Comparison of ENCODE assay signal across 8 cellular contexts in the genomic region with DNA sequence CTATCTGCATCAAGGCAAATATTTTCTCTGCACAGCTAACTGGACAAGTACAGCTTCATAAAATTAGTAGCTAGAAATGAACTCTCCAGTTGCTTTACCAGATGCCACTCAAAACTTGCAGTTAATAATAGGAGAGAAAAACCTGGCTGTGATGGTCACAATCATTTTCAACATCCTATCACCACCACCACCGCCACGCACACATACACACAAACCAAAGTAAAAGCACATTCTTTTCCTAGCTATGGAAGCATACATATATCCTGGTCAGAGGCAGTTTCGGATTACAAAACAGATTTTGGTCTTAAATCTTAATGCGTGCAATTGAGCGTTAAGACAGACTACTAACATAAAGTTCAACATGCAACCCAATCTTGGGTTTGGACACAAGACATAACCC. TPM values are rescaled to one million over a fixed set of nuclear protein-coding genes. Genes with fewer than 3 reads are reported as not detected.
DNase-seq lines count a peak whose midpoint lies in the region; ATAC-seq and TF ChIP-seq lines count a peak whose summit lies in the region.

No MANE protein-coding gene starts in this region.

- POLR2A ChIA-PET in T-cell (lab: Charles Lee) (interaction anchor here in 1 of 2 donors (0.5 kb wide), 1 partner anchor 840 kb away, joined by 3 read pairs; no protein-coding TSS in a partner anchor), GM10248 (lab: Yijun Ruan, JAX) (no interaction called here)

- H3K4me1 Mint-ChIP-seq in GM23338 (peaks cover 15% of the 10 kb centered on the region), T-cell (peaks cover 51 to 60% (median 51%) of the 10 kb centered on the region in 3 donors)

- H3K27ac Mint-ChIP-seq in GM23338 (peak overlapping the region; percentile 99), T-cell (peak overlapping the region; percentile 82 to 83)

- no peaks in the 10 kb centered on the region for H3K9me2 ChIP-seq in GM23338 (ENCODE audit: insufficient read depth)

- H3K4me3 Mint-ChIP-seq in GM23338, result peak overlapping the region; percentile 98
- peak overlapping the region; percentile 89 to 92 (median 92) for H3K4me3 Mint-ChIP-seq in T-cell

- DNase-seq in GM23338 (ENCODE audit: low spot score), result no peak
- DNase-seq in T-cell, result no peak
- no peak for DNase-seq in skeletal muscle cell (ENCODE audit: low read depth)
- no peak for DNase-seq in hepatic stellate cell (ENCODE audit: low spot score)
- DNase-seq in NCI-H2171 treated with DMSO at 0.1 percent for 48 hours (lab: John Stamatoyannopoulos, UW), result no peak
- DNase-seq in GOT3 (lab: John Stamatoyannopoulos, UW), result no peak
- DNase-seq in GM10248 (ENCODE audit: extremely low spot score), result no peak

- no peak overlapping the region for H2AFZ ChIP-seq in GM23338

- H3K4me2 ChIP-seq in GM23338, result peak overlapping the region; percentile 91

- H3K36me3 Mint-ChIP-seq in GM23338 (ENCODE audit: low read depth) (peaks cover 10% of the 10 kb centered on the region; the same call in 1 of the 3 replicates), T-cell (peaks cover 15% of the 10 kb centered on the region)

- H3K27ac ChIP-seq in GM23338 (ENCODE audit: low read depth) (peak overlapping the region; percentile 94), gastroesophageal sphincter (peak overlapping the region in 2 of 4 donors; percentile 91 to 95)

- H3F3A ChIP-seq in GM23338 (replicated peaks; ENCODE audit: low read depth), result no peaks in the 10 kb centered on the region

- peaks cover 7% of the 10 kb centered on the region; the same call in 1 of the 2 replicates for H3K27me3 ChIP-seq in GM23338 (ENCODE audit: insufficient read depth)
- no peaks in the 10 kb centered on the region for H3K27me3 ChIP-seq in gastroesophageal sphincter

- ATAC-seq in GM23338, result no peak
- ATAC-seq in T-cell (replicated peaks in 1 of 4), result no peak
- no peak for ATAC-seq in gastroesophageal sphincter

- H3K36me3 ChIP-seq in GM23338 (ENCODE audit: insufficient read depth) (no peaks in the 10 kb centered on the region), gastroesophageal sphincter (no peaks in the 10 kb centered on the region)

- TF ChIP-seq EP300 in gastroesophageal sphincter (IDR thresholded peaks at IDR 0.05), result no peak

- peaks cover 32% of the 10 kb centered on the region for H4K20me1 ChIP-seq in GM23338 (replicated peaks; ENCODE audit: insufficient read depth)

- H3K9me3 ChIP-seq in gastroesophageal sphincter, result no peaks in the 10 kb centered on the region

- TF ChIP-seq POLR2A in gastroesophageal sphincter (IDR thresholded peaks at IDR 0.05), result no peak

- peaks cover 11% of the 10 kb centered on the region for H3K4me1 ChIP-seq in GM23338 (ENCODE audit: insufficient read depth)
- peaks cover 0 to 59% (median 0%) of the 10 kb centered on the region in 3 donors for H3K4me1 ChIP-seq in gastroesophageal sphincter

- CTCF ChIA-PET in T-cell (lab: Charles Lee), result interaction anchor here in 1 of 2 donors (1.2 to 3.7 kb wide), 4 partner anchors 17 to 34 kb away, joined by 4 to 18 read pairs (median 8); no protein-coding TSS in a partner anchor
- CTCF ChIA-PET in GM10248 (lab: Yijun Ruan, JAX), result interaction anchor here (1.2 to 1.9 kb wide), 5 partner anchors 13 to 42 kb away, joined by 3 to 6 read pairs (median 4); no protein-coding TSS in a partner anchor

- peak overlapping the region; percentile 70 for H3K4me3 ChIP-seq in GM23338
- H3K4me3 ChIP-seq in gastroesophageal sphincter, result peak overlapping the region; percentile 77 to 99
- H3K4me3 ChIP-seq in skeletal muscle cell (ENCODE audit: low read depth, low read length), result peak overlapping the region; percentile 97

- TF ChIP-seq CTCF in GM23338 (conservative IDR thresholded peaks at IDR 0.05; ENCODE audit: low read depth in 2 of 2), result no peak
- TF ChIP-seq CTCF in gastroesophageal sphincter (IDR thresholded peaks at IDR 0.05), result no peak
- no peak for TF ChIP-seq CTCF in GM10248 (IDR thresholded peaks at IDR 0.05; ENCODE audit: control extremely low read depth, extremely low read depth, low read depth, missing control alignments)

- H3K79me2 ChIP-seq in GM23338 (replicated peaks; ENCODE audit: insufficient read depth), result peaks cover 61% of the 10 kb centered on the region

- WGBS in gastroesophageal sphincter (ENCODE audit: low coverage in 1 of 2), 2 donors, result 18 to 22% methylated on average over 4 to 5 of the region's 5 CpGs

- H3K9me3 Mint-ChIP-seq in GM23338, result no peaks in the 10 kb centered on the region
- no peaks in the 10 kb centered on the region for H3K9me3 Mint-ChIP-seq in T-cell

- peaks cover 19% of the 10 kb centered on the region for H3K27me3 Mint-ChIP-seq in GM23338 (ENCODE audit: insufficient read depth, low read depth, poor library complexity)
- H3K27me3 Mint-ChIP-seq in T-cell, result peaks cover 0 to 3% of the 10 kb centered on the region in 2 donors

TF ChIP-seq in GM23338, 12 proteins besides CTCF, POLR2A, EP300 and RAD21 (continues in another document):
- TF ChIP-seq POLR2AphosphoS5 (IDR thresholded peaks at IDR 0.05; ENCODE audit: low read depth), result no peak
- TF ChIP-seq STAT1 (IDR thresholded peaks at IDR 0.05; ENCODE audit: unreplicated experiment), result no peak
- no peak for TF ChIP-seq ZNF114 (CRISPR knock-in tag; IDR thresholded peaks at IDR 0.05)
- no peak for TF ChIP-seq CREB1 (CRISPR knock-in tag; IDR thresholded peaks at IDR 0.05; ENCODE audit: low read depth)
- TF ChIP-seq JUNB (IDR thresholded peaks at IDR 0.05; ENCODE audit: unreplicated experiment), result no peak
- TF ChIP-seq, protein P1, sequence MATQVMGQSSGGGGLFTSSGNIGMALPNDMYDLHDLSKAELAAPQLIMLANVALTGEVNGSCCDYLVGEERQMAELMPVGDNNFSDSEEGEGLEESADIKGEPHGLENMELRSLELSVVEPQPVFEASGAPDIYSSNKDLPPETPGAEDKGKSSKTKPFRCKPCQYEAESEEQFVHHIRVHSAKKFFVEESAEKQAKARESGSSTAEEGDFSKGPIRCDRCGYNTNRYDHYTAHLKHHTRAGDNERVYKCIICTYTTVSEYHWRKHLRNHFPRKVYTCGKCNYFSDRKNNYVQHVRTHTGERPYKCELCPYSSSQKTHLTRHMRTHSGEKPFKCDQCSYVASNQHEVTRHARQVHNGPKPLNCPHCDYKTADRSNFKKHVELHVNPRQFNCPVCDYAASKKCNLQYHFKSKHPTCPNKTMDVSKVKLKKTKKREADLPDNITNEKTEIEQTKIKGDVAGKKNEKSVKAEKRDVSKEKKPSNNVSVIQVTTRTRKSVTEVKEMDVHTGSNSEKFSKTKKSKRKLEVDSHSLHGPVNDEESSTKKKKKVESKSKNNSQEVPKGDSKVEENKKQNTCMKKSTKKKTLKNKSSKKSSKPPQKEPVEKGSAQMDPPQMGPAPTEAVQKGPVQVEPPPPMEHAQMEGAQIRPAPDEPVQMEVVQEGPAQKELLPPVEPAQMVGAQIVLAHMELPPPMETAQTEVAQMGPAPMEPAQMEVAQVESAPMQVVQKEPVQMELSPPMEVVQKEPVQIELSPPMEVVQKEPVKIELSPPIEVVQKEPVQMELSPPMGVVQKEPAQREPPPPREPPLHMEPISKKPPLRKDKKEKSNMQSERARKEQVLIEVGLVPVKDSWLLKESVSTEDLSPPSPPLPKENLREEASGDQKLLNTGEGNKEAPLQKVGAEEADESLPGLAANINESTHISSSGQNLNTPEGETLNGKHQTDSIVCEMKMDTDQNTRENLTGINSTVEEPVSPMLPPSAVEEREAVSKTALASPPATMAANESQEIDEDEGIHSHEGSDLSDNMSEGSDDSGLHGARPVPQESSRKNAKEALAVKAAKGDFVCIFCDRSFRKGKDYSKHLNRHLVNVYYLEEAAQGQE (IDR thresholded peaks at IDR 0.05; ENCODE audit: unreplicated experiment), result no peak
- no peak for TF ChIP-seq ZNF331 (CRISPR knock-in tag; IDR thresholded peaks at IDR 0.05; ENCODE audit: low read depth)
- TF ChIP-seq, protein P2, sequence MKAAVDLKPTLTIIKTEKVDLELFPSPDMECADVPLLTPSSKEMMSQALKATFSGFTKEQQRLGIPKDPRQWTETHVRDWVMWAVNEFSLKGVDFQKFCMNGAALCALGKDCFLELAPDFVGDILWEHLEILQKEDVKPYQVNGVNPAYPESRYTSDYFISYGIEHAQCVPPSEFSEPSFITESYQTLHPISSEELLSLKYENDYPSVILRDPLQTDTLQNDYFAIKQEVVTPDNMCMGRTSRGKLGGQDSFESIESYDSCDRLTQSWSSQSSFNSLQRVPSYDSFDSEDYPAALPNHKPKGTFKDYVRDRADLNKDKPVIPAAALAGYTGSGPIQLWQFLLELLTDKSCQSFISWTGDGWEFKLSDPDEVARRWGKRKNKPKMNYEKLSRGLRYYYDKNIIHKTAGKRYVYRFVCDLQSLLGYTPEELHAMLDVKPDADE (IDR thresholded peaks at IDR 0.05), result no peak
- no peak for TF ChIP-seq NANOG (IDR thresholded peaks at IDR 0.05; ENCODE audit: borderline replicate concordance)
- TF ChIP-seq EZH2 (IDR thresholded peaks at IDR 0.05; ENCODE audit: low read depth, unreplicated experiment), result no peak
- no peak for TF ChIP-seq EZH2phosphoT487 (IDR thresholded peaks at IDR 0.05; ENCODE audit: unreplicated experiment)

RNA-seq across cellular contexts. Expression of a gene that starts 1.4 kb away (rescaled TPM):
- 31.3 and 46.4 TPM in 2 replicates for total RNA-seq in GM23338 (2014; rRNA removed; shearing (Covaris generic))
- polyA plus RNA-seq in GM23338 (2016; fragmentation: Nextera tagmentation; extraction: Ambion mirVana), result 47.2 and 59.4 TPM in 2 replicates
- total RNA-seq in T-cell (10 to 100 TPM; 26.3 to 35.2 (median 27.9) TPM), gastroesophageal sphincter (10 to 100 TPM; 35.7 to 67.2 (median 45.6) TPM)
